ENCODE assay signal across 1 cellular context in the genomic region with DNA sequence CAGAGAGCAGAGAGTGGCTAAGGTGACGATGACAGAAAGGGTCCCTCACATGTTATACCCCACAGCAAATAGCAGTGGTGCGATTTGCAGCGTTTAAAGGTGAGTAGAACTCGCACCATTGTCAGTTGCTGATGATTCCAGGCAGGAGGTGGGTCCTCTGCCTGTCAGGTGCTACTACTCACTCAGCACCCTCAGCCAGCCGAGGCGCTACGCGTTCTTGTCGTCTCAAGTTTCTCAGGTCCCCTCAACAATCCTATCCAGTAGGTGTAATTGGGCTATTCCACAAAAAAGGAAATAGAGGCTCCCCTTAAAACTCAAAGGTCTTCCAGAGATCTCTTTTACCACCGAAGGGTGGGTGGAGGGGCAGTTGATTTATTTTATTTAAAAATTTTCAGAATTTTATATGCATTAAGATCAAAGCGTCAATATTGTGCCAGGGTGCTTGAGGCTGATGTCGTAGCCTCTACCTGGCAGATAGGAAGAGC.
TF ChIP-seq lines count a peak whose summit lies in the region.

No MANE protein-coding gene starts in this region.

TF ChIP-seq in GM23338, 12 proteins besides CTCF, POLR2A, EP300 and RAD21:
- TF ChIP-seq ZNF462 (CRISPR knock-in tag; IDR thresholded peaks at IDR 0.05) = no peak
- TF ChIP-seq ZNF114 (CRISPR knock-in tag; IDR thresholded peaks at IDR 0.05) = no peak
TF ChIP-seq in GM23338: peak in this region for 0.
